8 cellular contexts compared by ENCODE assay signal in the genomic region with DNA sequence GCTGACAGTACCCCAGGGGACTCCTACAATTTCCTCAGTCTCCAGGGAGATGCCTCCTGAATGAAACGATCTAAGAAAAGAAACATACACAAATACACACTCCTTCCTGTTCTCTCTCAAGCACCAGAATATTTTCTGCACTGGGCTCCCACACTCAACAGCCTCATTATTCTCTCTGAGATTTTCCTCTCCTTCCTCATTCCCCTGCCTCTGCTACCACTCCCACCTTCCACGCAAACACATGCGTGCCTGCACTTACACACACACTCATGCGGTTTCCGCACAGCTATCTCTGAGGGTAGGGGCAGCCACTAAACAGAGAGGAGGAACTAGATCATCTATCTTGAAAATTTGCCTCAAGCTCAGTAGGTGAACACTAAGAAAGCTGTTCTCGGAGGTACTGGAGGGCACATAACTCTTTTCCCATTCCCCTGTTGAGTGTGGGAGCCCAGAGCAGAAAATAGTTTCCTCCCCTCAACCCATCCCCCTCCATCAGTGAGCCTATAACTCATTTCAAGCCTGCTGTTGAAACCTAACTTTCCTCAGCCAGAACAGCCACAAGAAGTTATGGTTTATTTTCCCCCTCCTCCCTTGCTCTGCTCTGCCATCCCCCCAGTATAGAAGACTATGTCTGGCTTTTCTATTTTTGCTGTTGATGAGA. TPM values are rescaled to one million over a fixed set of nuclear protein-coding genes. Genes with fewer than 3 reads are reported as not detected.
DNase-seq lines count a peak whose midpoint lies in the region; ATAC-seq and TF ChIP-seq lines count a peak whose summit lies in the region.

No MANE protein-coding gene starts in this region.

- CTCF ChIA-PET in activated naive CD4-positive, alpha-beta T cell treated with anti-CD3 and anti-CD28 coated beads for 36 hours (lab: Charles Lee) = no interaction called here

- H3K36me3 Mint-ChIP-seq in IgD-negative memory B cell = peaks cover 2% of the 10 kb centered on the region
- no peaks in the 10 kb centered on the region for H3K36me3 Mint-ChIP-seq in activated naive CD4-positive, alpha-beta T cell treated with anti-CD3 and anti-CD28 coated beads for 36 hours (ENCODE audit: low read depth)
- H3K36me3 Mint-ChIP-seq in naive thymus-derived CD8-positive, alpha-beta T cell = peaks cover 0 to 2% (median 0%) of the 10 kb centered on the region in 3 donors

- TF ChIP-seq CTCF in GM13976 (IDR thresholded peaks at IDR 0.05; ENCODE audit: borderline replicate concordance, control extremely low read depth, extremely low read depth, insufficient read depth, missing control alignments) = no peak

- intact Hi-C loops in activated naive CD4-positive, alpha-beta T cell treated with anti-CD3 and anti-CD28 coated beads for 36 hours (cut with micrococcal nuclease) = loop anchor here (2.0 kb wide), 1 partner anchor 37 kb away; no protein-coding TSS in a partner anchor

- ATAC-seq in GM21528 (IDR thresholded peaks at IDR 0.05; ENCODE audit: low FRiP score, unreplicated experiment) = peak; percentile 79
- peak; percentile 93 to 96 for ATAC-seq in naive thymus-derived CD8-positive, alpha-beta T cell

- H3K4me1 Mint-ChIP-seq in IgD-negative memory B cell = peaks cover 5 to 12% (median 8%) of the 10 kb centered on the region in 3 donors
- H3K4me1 Mint-ChIP-seq in activated naive CD4-positive, alpha-beta T cell treated with anti-CD3 and anti-CD28 coated beads for 36 hours (ENCODE audit: low read depth) = peaks cover 11% of the 10 kb centered on the region
- peaks cover 4 to 19% (median 18%) of the 10 kb centered on the region in 4 donors for H3K4me1 Mint-ChIP-seq in naive thymus-derived CD8-positive, alpha-beta T cell

- DNase-seq in GM13976 (ENCODE audit: low spot score) (peak; percentile 29), DMS79 (lab: John Stamatoyannopoulos, UW) (no peak), ureter (ENCODE audit: low spot score) (no peak), NCI-H128 (lab: John Stamatoyannopoulos, UW; ENCODE audit: unreplicated experiment) (no peak)
- DNase-seq in activated naive CD4-positive, alpha-beta T cell treated with anti-CD3 and anti-CD28 coated beads for 36 hours = peak; percentile 66
- DNase-seq in naive thymus-derived CD8-positive, alpha-beta T cell = peak in 7 of 10 donors; percentile 23 to 54 (median 33)

- peaks cover 2% of the 10 kb centered on the region for H3K27me3 Mint-ChIP-seq in IgD-negative memory B cell
- H3K27me3 Mint-ChIP-seq in activated naive CD4-positive, alpha-beta T cell treated with anti-CD3 and anti-CD28 coated beads for 36 hours (ENCODE audit: low read depth) = peaks cover 2% of the 10 kb centered on the region
- peaks cover 3 to 12% (median 4%) of the 10 kb centered on the region in 5 donors for H3K27me3 Mint-ChIP-seq in naive thymus-derived CD8-positive, alpha-beta T cell

- H3K9me3 Mint-ChIP-seq in IgD-negative memory B cell = peaks cover 0 to 2% (median 1%) of the 10 kb centered on the region in 3 donors
- H3K9me3 Mint-ChIP-seq in activated naive CD4-positive, alpha-beta T cell treated with anti-CD3 and anti-CD28 coated beads for 36 hours = no peaks in the 10 kb centered on the region
- peaks cover 0 to 4% (median 0%) of the 10 kb centered on the region in 9 donors for H3K9me3 Mint-ChIP-seq in naive thymus-derived CD8-positive, alpha-beta T cell

- peak overlapping the region in 3 of 4 donors; percentile 51 to 83 (median 63) for H3K4me3 Mint-ChIP-seq in IgD-negative memory B cell
- H3K4me3 Mint-ChIP-seq in activated naive CD4-positive, alpha-beta T cell treated with anti-CD3 and anti-CD28 coated beads for 36 hours = peak overlapping the region; percentile 40
- H3K4me3 Mint-ChIP-seq in naive thymus-derived CD8-positive, alpha-beta T cell = peak overlapping the region; percentile 26 to 88 (median 69)

- in situ Hi-C loops in GM13976 (cut with MboI; ENCODE audit: low sequenced_read_pairs, unreplicated experiment) = no loop called here

- H3K27ac Mint-ChIP-seq in IgD-negative memory B cell = peak overlapping the region in 1 of 3 donors; percentile 7
- H3K27ac Mint-ChIP-seq in activated naive CD4-positive, alpha-beta T cell treated with anti-CD3 and anti-CD28 coated beads for 36 hours = peak overlapping the region; percentile 48
- H3K27ac Mint-ChIP-seq in naive thymus-derived CD8-positive, alpha-beta T cell = peak overlapping the region; percentile 16 to 95 (median 76)

- POLR2A ChIA-PET in naive thymus-derived CD8-positive, alpha-beta T cell (lab: Charles Lee) = no interaction called here

RNA-seq across cellular contexts. Expression of a gene that starts 30.5 kb away (rescaled TPM):
- 12.6 TPM for polyA plus RNA-seq in IgD-negative memory B cell
- 10 to 100 TPM; 15.7 to 17.1 TPM for total RNA-seq in activated naive CD4-positive, alpha-beta T cell treated with anti-CD3 and anti-CD28 coated beads for 36 hours
- total RNA-seq in naive thymus-derived CD8-positive, alpha-beta T cell = 10 to 100 TPM; 57.3 to 62.0 TPM
- 10 to 100 TPM in 1 of 3 donors, 1 to 10 TPM in 2; 4.2 to 20.9 (median 7.0) TPM for polyA plus RNA-seq in naive thymus-derived CD8-positive, alpha-beta T cell
- total RNA-seq in ureter = 30.2 TPM

Comparison
In these comparisons a context has a peak if more than half of its experiments do, and no peak if none do; other contexts are left out.
1. DNase-seq: peak in GM13976 (single experiment), activated naive CD4-positive, alpha-beta T cell treated with anti-CD3 and anti-CD28 coated beads for 36 hours (single experiment) and naive thymus-derived CD8-positive, alpha-beta T cell (7 of 10); none in DMS79 (single experiment), ureter (single experiment) and NCI-H128 (single experiment).
2. Peak in every context shown above with its lines, with median percentiles within 50 percentile points of each other: H3K4me3 Mint-ChIP-seq.